Comparison of ENCODE assay signal across 10 cellular contexts in the genomic region with DNA sequence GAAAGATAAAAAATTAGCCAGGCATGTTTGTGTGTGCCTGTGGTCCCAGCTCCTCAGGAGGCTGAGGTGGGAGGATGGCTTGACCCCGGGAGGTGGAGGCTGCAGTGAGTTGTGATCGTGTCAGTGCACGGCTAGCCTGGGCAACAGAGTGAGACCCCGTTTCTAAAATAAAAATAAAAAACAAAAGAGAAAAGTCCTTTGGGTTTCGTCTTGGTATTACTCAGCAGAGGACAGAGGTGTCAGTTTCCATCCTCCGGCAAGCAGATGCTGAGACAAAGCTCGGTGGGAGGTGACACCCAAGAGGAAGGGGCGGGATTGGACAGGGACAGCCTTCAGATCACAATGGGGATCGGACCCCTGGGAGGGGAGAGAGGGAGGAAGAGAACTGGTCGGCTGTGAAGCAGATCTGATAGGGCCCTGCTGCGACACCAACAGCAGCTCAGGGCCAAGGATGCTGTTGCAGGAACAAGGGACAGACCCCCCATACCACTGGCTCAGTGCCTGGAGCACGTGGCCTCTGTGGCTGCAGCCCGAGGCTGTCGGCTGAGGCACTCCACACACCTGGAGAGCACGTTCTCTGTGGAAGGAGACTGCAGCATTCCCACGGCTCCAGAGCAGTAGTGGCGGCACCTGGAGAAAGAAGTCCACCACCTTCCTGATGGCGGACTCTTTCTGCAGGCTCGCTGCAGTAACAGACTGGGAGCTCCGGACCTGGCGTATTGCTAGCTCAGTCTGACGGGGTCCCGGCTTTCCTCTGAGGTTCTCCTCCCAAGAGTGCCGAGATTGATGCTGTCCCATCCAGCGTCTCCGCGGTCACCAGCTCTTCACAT. TPM values are rescaled to one million over a fixed set of nuclear protein-coding genes. Genes with fewer than 3 reads are reported as not detected.
DNase-seq lines count a peak whose midpoint lies in the region; ATAC-seq and TF ChIP-seq lines count a peak whose summit lies in the region.
"Had no signal": no experiment of that assay in that cellular context is flagged by ENCODE, and none has a peak within 500 bp of the region (broad histone marks: within the 10 kb centered on the region; RNA-seq: fewer than 3 reads in every experiment).

No MANE protein-coding gene starts in this region.

- no peak overlapping the region for H3K27ac ChIP-seq in neural progenitor cell
- H3K27ac ChIP-seq: stomach had no signal

- no peaks in the 10 kb centered on the region for H3K79me2 ChIP-seq in neural progenitor cell (ENCODE audit: low read depth)

- no peak overlapping the region for H3K4me3 Mint-ChIP-seq in neural progenitor cell

- H2AFZ ChIP-seq in neural progenitor cell (replicated peaks) = no peak overlapping the region

- no peaks in the 10 kb centered on the region for H3K9me3 Mint-ChIP-seq in neural progenitor cell

- H3K4me2 ChIP-seq in neural progenitor cell = no peak overlapping the region

- peak; percentile 32 for ATAC-seq in GM21717 (IDR thresholded peaks at IDR 0.05; ENCODE audit: unreplicated experiment)
- ATAC-seq: right cardiac atrium had no signal

- H3K36me3 Mint-ChIP-seq in neural progenitor cell = no peaks in the 10 kb centered on the region

- no peak for TF ChIP-seq CTCF in neural progenitor cell (IDR thresholded peaks at IDR 0.05)

- no peaks in the 10 kb centered on the region for H3K36me3 ChIP-seq in neural progenitor cell
- H3K36me3 ChIP-seq: stomach had no signal

- H3F3A ChIP-seq in neural progenitor cell (ENCODE audit: low read depth) = peaks cover 13% of the 10 kb centered on the region

- no peak overlapping the region for H3K9ac ChIP-seq in neural progenitor cell

- H3K4me1 Mint-ChIP-seq in neural progenitor cell = peaks cover 44% of the 10 kb centered on the region

- DNase-seq in activated CD8-positive, alpha-beta memory T cell treated with anti-CD3 and anti-CD28 coated beads, Interleukin-2, amount 50 U/mL, for 48 hours = peak; percentile 58
- DNase-seq in activated CD8-positive, alpha-beta memory T cell treated with anti-CD3 and anti-CD28 coated beads, Interleukin-2, amount 50 U/mL, for 4 hours = no peak
- peak; percentile 60 for DNase-seq in NCI-H69 (lab: John Stamatoyannopoulos, UW)
- no peak for DNase-seq in neural progenitor cell (ENCODE audit: low spot score)
- no peak for DNase-seq in MV-4-11 (lab: John Stamatoyannopoulos, UW)
- no peak for DNase-seq in NCI-H1694 treated with DMSO at 0.1 percent for 48 hours (lab: John Stamatoyannopoulos, UW)
- DNase-seq in activated gamma-delta T cell treated with Interleukin-2 at 50 U/mL for 16 hours = no peak
- DNase-seq: stomach had no signal

- H3K4me1 ChIP-seq in neural progenitor cell = peaks cover 9% of the 10 kb centered on the region

- H3K9me3 ChIP-seq in neural progenitor cell (ENCODE audit: low read depth) = no peaks in the 10 kb centered on the region
- H3K9me3 ChIP-seq: stomach had no signal

- peak overlapping the region; percentile 63 for H3K27ac Mint-ChIP-seq in neural progenitor cell

- H3K27me3 Mint-ChIP-seq in neural progenitor cell (ENCODE audit: insufficient read depth, low read depth) = peaks cover 18% of the 10 kb centered on the region

- no peaks in the 10 kb centered on the region for H3K27me3 ChIP-seq in neural progenitor cell

- no peaks in the 10 kb centered on the region for H4K20me1 ChIP-seq in neural progenitor cell (ENCODE audit: low read depth)

- no peak overlapping the region for H3K4me3 ChIP-seq in neural progenitor cell
- H3K4me3 ChIP-seq: stomach had no signal

RNA-seq across cellular contexts. Expression of a gene that starts 5.2 kb away (rescaled TPM):
- 16.6 and 29.2 TPM in 2 replicates for total RNA-seq in neural progenitor cell (ENCODE audit: low replicate concordance)

Comparison
In these comparisons a context has a peak if more than half of its experiments do, and no peak if none do; other contexts are left out.
1. DNase-seq: peak in activated CD8-positive, alpha-beta memory T cell treated with anti-CD3 and anti-CD28 coated beads, Interleukin-2, amount 50 U/mL, for 48 hours (single experiment) and NCI-H69 (single experiment); none in activated CD8-positive, alpha-beta memory T cell treated with anti-CD3 and anti-CD28 coated beads, Interleukin-2, amount 50 U/mL, for 4 hours (single experiment), neural progenitor cell (single experiment), MV-4-11 (single experiment), NCI-H1694 treated with DMSO at 0.1 percent for 48 hours (single experiment) and activated gamma-delta T cell treated with Interleukin-2 at 50 U/mL for 16 hours (single experiment).